In the genomic region with DNA sequence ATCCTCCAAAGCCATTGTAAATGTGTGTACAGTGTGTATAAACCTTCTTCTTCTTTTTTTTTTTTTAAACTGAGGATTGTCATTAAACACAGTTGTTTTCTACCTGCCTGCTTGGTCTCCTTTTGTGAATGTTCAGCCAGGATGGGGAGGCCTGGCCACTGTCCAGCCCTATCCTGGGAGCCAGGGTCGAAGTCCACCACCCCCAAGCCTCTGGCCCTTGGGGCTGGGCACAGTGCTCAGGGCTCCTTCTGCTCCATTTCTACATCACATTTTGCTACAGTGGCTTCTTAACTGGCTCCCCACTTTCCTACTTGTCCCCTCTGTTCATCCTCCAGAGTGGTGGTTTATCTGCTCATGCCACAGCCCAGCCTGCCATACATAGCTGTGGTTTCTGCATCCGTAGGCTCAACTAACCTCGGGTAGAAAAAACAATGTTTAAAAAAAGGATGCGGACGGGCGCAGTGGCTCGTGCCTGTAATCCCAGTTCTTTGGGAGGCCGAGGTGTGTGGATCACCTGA, we compare ENCODE assay signal across 13 cellular contexts. TPM values are rescaled to one million over a fixed set of nuclear protein-coding genes. Genes with fewer than 3 reads are reported as not detected.
DNase-seq lines count a peak whose midpoint lies in the region; ATAC-seq, FAIRE-seq and TF ChIP-seq lines count a peak whose summit lies in the region.
"Had no signal": no experiment of that assay in that cellular context is flagged by ENCODE, and none has a peak within 500 bp of the region (broad histone marks: within the 10 kb centered on the region; RNA-seq: fewer than 3 reads in every experiment).

No MANE protein-coding gene starts in this region.

- no peak overlapping the region for H3K4me3 ChIP-seq in transverse colon
- H3K4me3 ChIP-seq: sigmoid colon had no signal

- H3K4me1 Mint-ChIP-seq in T-helper 17 cell = peaks cover 6% of the 10 kb centered on the region

- H3K27me3 ChIP-seq in transverse colon = no peaks in the 10 kb centered on the region
- H3K27me3 ChIP-seq: sigmoid colon had no signal

- no peaks in the 10 kb centered on the region for H3K9me3 ChIP-seq in T-helper 17 cell (ENCODE audit: control insufficient read depth, low read length, poor library complexity, severe bottlenecking)
- H3K9me3 ChIP-seq in transverse colon = no peaks in the 10 kb centered on the region
- H3K9me3 ChIP-seq: sigmoid colon had no signal

- ATAC-seq in T-helper 17 cell (no peak), GM21528 (IDR thresholded peaks at IDR 0.05; ENCODE audit: low FRiP score, unreplicated experiment) (no peak)

- H3K36me3 Mint-ChIP-seq in T-helper 17 cell (ENCODE audit: low read depth) = no peaks in the 10 kb centered on the region

- no peak for TF ChIP-seq CTCF in transverse colon (IDR thresholded peaks at IDR 0.05)

- in situ Hi-C loops in transverse colon (cut with MboI; ENCODE audit: low pct_ligation_motif_present in 1 of 4, low pct_unique_long_range_greater_than_20kb in 1 of 4, low sequenced_read_pairs in 3 of 4) = loop anchor here in 2 of 4 donors (10.0 kb wide), 1 partner anchor 61 kb away; no protein-coding TSS in a partner anchor

- peak; percentile 47 for DNase-seq in activated CD8-positive, alpha-beta memory T cell treated with anti-CD3 and anti-CD28 coated beads, Interleukin-2, amount 50 U/mL, for 48 hours
- no peak for DNase-seq in activated CD8-positive, alpha-beta memory T cell treated with anti-CD3 and anti-CD28 coated beads, Interleukin-2, amount 50 U/mL, for 4 hours
- no peak for DNase-seq in T-helper 17 cell
- DNase-seq in kidney tubule cell (ENCODE audit: low spot score) = peak; percentile 49
- peak; percentile 63 for DNase-seq in transverse colon
- no peak for DNase-seq in LoVo (ENCODE audit: low spot score)
- no peak for DNase-seq in H54 (ENCODE audit: insufficient read length, low spot score)
- DNase-seq: NCI-H1930, sigmoid colon, T-helper 9 cell had no signal

- TF ChIP-seq POLR2A in transverse colon (IDR thresholded peaks at IDR 0.05) = no peak
- no peak for TF ChIP-seq POLR2A in H54 (IDR thresholded peaks at IDR 0.05; ENCODE audit: low read depth, low read length)

- H3K4me1 ChIP-seq in transverse colon = peaks cover 15 to 44% (median 31%) of the 10 kb centered on the region in 4 donors

- intact Hi-C loops in transverse colon (cut with DNase I; ENCODE audit: low total_unique reads) = no loop called here

- no peaks in the 10 kb centered on the region for H3K27me3 Mint-ChIP-seq in T-helper 17 cell

- 54 to 56% methylated on average over 7 to 8 of the region's 8 CpGs for WGBS in transverse colon (ENCODE audit: low coverage in 1 of 2), 2 donors

- no peak overlapping the region for H3K4me3 Mint-ChIP-seq in T-helper 17 cell

- no peak for FAIRE-seq in H54 (lab: Jason Lieb, UNC)

- peak overlapping the region in 2 of 4 donors; percentile 4 to 42 for H3K27ac ChIP-seq in transverse colon

- H3K36me3 ChIP-seq in transverse colon = no peaks in the 10 kb centered on the region
- H3K36me3 ChIP-seq: sigmoid colon had no signal

- H3K27ac Mint-ChIP-seq in T-helper 17 cell = peak overlapping the region; percentile 66

- no peak for TF ChIP-seq EP300 in transverse colon (IDR thresholded peaks at IDR 0.05; ENCODE audit: low read depth)

RNA-seq across cellular contexts. Expression of gene SMARCB1, which starts 2.5 kb away (rescaled TPM):
- total RNA-seq in T-helper 17 cell = 10 to 100 TPM; 45.0 to 53.6 TPM
- 10 to 100 TPM; 33.7 to 61.3 (median 54.7) TPM for total RNA-seq in transverse colon

RNA-seq across cellular contexts. Expression of gene MMP11, which starts 11.6 kb away (rescaled TPM):
- total RNA-seq in T-helper 17 cell = 1 to 10 TPM in 1 of 2 donors, under 1 TPM in 1; 0.76 to 1.2 TPM
- 1 to 10 TPM; 1.2 to 2.2 (median 1.6) TPM for total RNA-seq in transverse colon

RNA-seq across cellular contexts. Expression of gene CHCHD10, which starts 16.5 kb away (rescaled TPM):
- total RNA-seq in T-helper 17 cell (10 to 100 TPM; 31.6 to 44.0 TPM), transverse colon (10 to 100 TPM; 15.3 to 80.1 (median 50.8) TPM)

RNA-seq across cellular contexts. Expression of gene C22orf15, which starts 21.5 kb away (rescaled TPM):
- total RNA-seq in T-helper 17 cell = under 1 TPM; 0.30 to 0.81 TPM
- not detected for total RNA-seq in transverse colon

RNA-seq across cellular contexts. Expression of gene VPREB3, which starts 30.0 kb away (rescaled TPM):
- total RNA-seq in T-helper 17 cell (1 to 10 TPM in 1 of 2 donors, not detected in 1; 4.4 TPM), transverse colon (1 to 10 TPM in 2 of 4 donors, not detected in 2; 2.6 to 5.4 TPM)
- total RNA-seq: glomerular endothelial cell, lung microvascular endothelial cell, sigmoid colon had no signal

Comparison
In these comparisons a context has a peak if more than half of its experiments do, and no peak if none do; other contexts are left out.
1. DNase-seq: peak in activated CD8-positive, alpha-beta memory T cell treated with anti-CD3 and anti-CD28 coated beads, Interleukin-2, amount 50 U/mL, for 48 hours (single experiment), kidney tubule cell (single experiment) and transverse colon (single experiment); none in activated CD8-positive, alpha-beta memory T cell treated with anti-CD3 and anti-CD28 coated beads, Interleukin-2, amount 50 U/mL, for 4 hours (single experiment), T-helper 17 cell (0 of 3), LoVo (single experiment) and H54 (single experiment).